ENCODE assay signal across 15 cellular contexts in genomic region chr1:154726443-154726842, GRCh38.
DNase-seq lines count a peak whose midpoint lies in the region; ATAC-seq and TF ChIP-seq lines count a peak whose summit lies in the region.
"Had no signal": no experiment of that assay in that cellular context is flagged by ENCODE, and none has a peak within 500 bp of the region (broad histone marks: within the 10 kb centered on the region; RNA-seq: fewer than 3 reads in every experiment).

No MANE protein-coding gene starts in this region.

- H3K4me2 ChIP-seq in smooth muscle cell = peak overlapping the region; percentile 9

- peaks cover 3% of the 10 kb centered on the region for H3F3A ChIP-seq in smooth muscle cell (ENCODE audit: low read depth)

- H3K9ac ChIP-seq in HUES48 (ENCODE audit: low read depth, low read length) (peak overlapping the region; percentile 42; the same call in 1 of the 2 replicates), smooth muscle cell (ENCODE audit: low read depth) (no peak overlapping the region)

- WGBS in smooth muscle cell (ENCODE audit: low lambda C conversion rate) = 50% methylated on average over 10 of the region's 10 CpGs

- H3K4me3 ChIP-seq in HUES48 (ENCODE audit: low read depth, low read length) = no peak overlapping the region
- no peak overlapping the region for H3K4me3 ChIP-seq in smooth muscle cell
- H3K4me3 ChIP-seq: tibial nerve had no signal

- H3K27me3 ChIP-seq in HUES48 (ENCODE audit: control insufficient read depth, insufficient read depth, low read length) (no peaks in the 10 kb centered on the region), smooth muscle cell (ENCODE audit: low read depth) (no peaks in the 10 kb centered on the region)

- H3K36me3 ChIP-seq in HUES48 (ENCODE audit: control insufficient read depth, insufficient read depth, low read length) (no peaks in the 10 kb centered on the region), smooth muscle cell (ENCODE audit: low read depth) (no peaks in the 10 kb centered on the region)
- H3K36me3 ChIP-seq: tibial nerve had no signal

- H4K20me1 ChIP-seq in smooth muscle cell (ENCODE audit: low read depth) = no peaks in the 10 kb centered on the region

- H2AFZ ChIP-seq in smooth muscle cell (ENCODE audit: low read depth) = no peak overlapping the region

- H3K4me1 ChIP-seq in HUES48 (ENCODE audit: control insufficient read depth, insufficient read depth, low read length) = peaks cover 20% of the 10 kb centered on the region
- peaks cover 10% of the 10 kb centered on the region for H3K4me1 ChIP-seq in smooth muscle cell (ENCODE audit: low read depth)
- H3K4me1 ChIP-seq: Caco-2 had no signal

- peak; percentile 27 for DNase-seq in NOMO-1 treated with DMSO at 0.1 percent for 48 hours (lab: John Stamatoyannopoulos, UW; ENCODE audit: unreplicated experiment)
- DNase-seq in NOMO-1 treated with dmso at 0.1 percent for 144 hours (lab: John Stamatoyannopoulos, UW; ENCODE audit: unreplicated experiment) = no peak
- DNase-seq in smooth muscle cell (lab: John Stamatoyannopoulos, UW; ENCODE audit: unreplicated experiment) = no peak
- no peak for DNase-seq in DMS53 (lab: John Stamatoyannopoulos, UW)
- no peak for DNase-seq in AG20443 (ENCODE audit: low spot score)
- DNase-seq: 8988T; activated effector memory CD4-positive, alpha-beta T cell treated with Interleukin-2 at 50 U/mL for 16 hours; Caco-2; NCI-H1436; NCI-H524; SHP77 had no signal

- H3K9me3 ChIP-seq in HUES48 (ENCODE audit: control insufficient read depth, insufficient read depth, low read length) (no peaks in the 10 kb centered on the region), smooth muscle cell (replicated peaks; ENCODE audit: low read depth) (no peaks in the 10 kb centered on the region)
- H3K9me3 ChIP-seq: Caco-2, tibial nerve had no signal

- H3K27ac ChIP-seq in HUES48 (ENCODE audit: low read depth, low read length) (no peak overlapping the region), cingulate gyrus (ENCODE audit: low read depth, low read length) (peak overlapping the region; percentile 80), smooth muscle cell (ENCODE audit: low read depth) (peak overlapping the region; percentile 25)
- H3K27ac ChIP-seq: tibial nerve had no signal

- TF ChIP-seq CTCF in smooth muscle cell (IDR thresholded peaks at IDR 0.05; ENCODE audit: borderline replicate concordance, insufficient read depth, poor library complexity, severe bottlenecking) = no peak

- H3K79me2 ChIP-seq in smooth muscle cell (ENCODE audit: low read depth) = no peaks in the 10 kb centered on the region

- ATAC-seq in HG03175 (IDR thresholded peaks at IDR 0.05; ENCODE audit: unreplicated experiment) = no peak
